ENCODE assay signal across 16 cellular contexts in the genomic region with DNA sequence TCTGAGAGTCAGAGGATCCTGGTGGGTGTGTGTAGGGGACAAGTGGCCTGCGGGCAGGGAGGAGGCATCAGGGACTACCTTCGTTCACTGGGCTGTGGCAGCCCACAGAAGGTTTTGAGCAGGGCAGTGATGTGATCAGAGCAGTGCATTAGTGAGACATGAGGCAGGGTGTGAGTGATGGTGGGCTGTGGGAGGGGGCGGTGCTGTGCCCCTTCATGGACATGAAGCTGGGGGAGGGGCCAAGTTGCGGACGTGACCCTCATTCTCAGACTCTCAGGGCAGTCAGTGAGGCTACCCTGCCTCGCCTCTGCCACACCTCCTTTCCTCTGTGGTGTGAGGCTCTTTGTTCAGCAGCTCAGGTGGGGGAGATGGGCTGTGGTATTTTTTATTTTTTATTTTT.
"Had no signal": no experiment of that assay in that cellular context is flagged by ENCODE, and none has a peak within 500 bp of the region (broad histone marks: within the 10 kb centered on the region; RNA-seq: fewer than 3 reads in every experiment).

No MANE protein-coding gene starts in this region.

- H3K36me3 ChIP-seq: neutrophil, transverse colon had no signal

- H3K27ac ChIP-seq: epithelial cell of prostate, neutrophil, transverse colon had no signal

- H3K27me3 ChIP-seq: transverse colon had no signal

- H3K4me3 ChIP-seq: smooth muscle cell, transverse colon had no signal

- DNase-seq: activated CD4-positive, alpha-beta T cell treated with anti-CD3 and anti-CD28 coated beads for 4 hours; activated CD8-positive, alpha-beta memory T cell treated with anti-CD3 and anti-CD28 coated beads for 24 hours; activated naive CD4-positive, alpha-beta T cell treated with Interleukin-2 at 50 U/mL for 16 hours; anterior cingulate cortex; cerebellar nuclear complex; dermis blood vessel endothelial cell; foreskin melanocyte; kidney glomerular epithelial cell; midbrain; right cardiac atrium; stimulated activated naive CD8-positive, alpha-beta T cell treated with anti-CD3 and anti-CD28 coated beads, Interleukin-15, Interleukin-2, amounts not matched to agents 100 U/mL and 50 U/mL, for 24 hours; transverse colon had no signal

- ATAC-seq: right cardiac atrium; SK-N-SH treated with all-trans-retinoic acid at 6 μM for 48 hours; stimulated activated naive CD8-positive, alpha-beta T cell treated with anti-CD3 and anti-CD28 coated beads, Interleukin-15, Interleukin-2, amounts not matched to agents 100 U/mL and 50 U/mL, for 24 hours had no signal

- H3K4me2 ChIP-seq: smooth muscle cell had no signal

- H3K9me3 ChIP-seq: neutrophil, transverse colon had no signal
